Comparison of ENCODE assay signal across 1 cellular context in the genomic region with DNA sequence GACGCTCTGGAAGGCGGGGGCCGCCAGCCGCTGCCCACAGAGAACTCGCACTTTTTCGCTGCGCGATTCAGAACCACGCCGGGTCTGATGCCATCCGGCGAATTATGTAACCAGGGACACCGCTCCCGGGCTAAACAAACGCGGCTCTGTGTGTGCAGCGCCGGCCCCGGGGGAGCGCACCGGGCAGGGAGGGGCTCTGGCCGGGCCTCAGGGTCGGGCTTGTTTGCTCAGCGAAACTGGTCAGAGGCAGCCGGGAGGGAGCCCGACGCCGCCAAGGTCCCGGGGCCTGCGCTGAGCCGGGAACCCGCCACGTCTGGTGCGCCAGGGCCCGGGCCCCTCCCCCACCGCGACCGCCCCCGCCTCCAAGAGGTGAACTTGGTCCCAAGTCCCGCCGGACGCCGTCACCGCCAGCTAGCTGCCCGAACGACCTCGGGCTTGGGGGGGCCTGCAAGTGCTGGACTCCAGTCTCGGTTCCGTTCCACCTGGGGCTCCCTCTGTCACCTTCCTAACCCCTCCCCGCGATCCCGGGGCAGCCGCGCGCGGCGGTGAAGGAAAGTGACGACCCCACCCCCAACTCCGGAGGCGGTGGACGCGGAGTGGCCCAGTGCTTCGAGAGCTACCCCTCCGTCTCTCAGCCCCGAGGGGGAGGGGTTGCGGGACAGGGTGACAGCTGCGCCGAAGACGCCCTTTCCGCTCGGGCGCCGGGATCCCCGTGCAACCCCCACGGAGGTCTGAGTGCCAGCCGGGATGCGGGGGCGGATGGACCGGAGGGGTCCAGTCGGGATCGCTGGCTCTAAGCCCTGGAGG.
TF ChIP-seq lines count a peak whose summit lies in the region.

No MANE protein-coding gene starts in this region.

TF ChIP-seq in K562, 482 proteins besides CTCF, POLR2A, EP300 and RAD21 (continued from another document and continues in another):
- TF ChIP-seq, protein P1, sequence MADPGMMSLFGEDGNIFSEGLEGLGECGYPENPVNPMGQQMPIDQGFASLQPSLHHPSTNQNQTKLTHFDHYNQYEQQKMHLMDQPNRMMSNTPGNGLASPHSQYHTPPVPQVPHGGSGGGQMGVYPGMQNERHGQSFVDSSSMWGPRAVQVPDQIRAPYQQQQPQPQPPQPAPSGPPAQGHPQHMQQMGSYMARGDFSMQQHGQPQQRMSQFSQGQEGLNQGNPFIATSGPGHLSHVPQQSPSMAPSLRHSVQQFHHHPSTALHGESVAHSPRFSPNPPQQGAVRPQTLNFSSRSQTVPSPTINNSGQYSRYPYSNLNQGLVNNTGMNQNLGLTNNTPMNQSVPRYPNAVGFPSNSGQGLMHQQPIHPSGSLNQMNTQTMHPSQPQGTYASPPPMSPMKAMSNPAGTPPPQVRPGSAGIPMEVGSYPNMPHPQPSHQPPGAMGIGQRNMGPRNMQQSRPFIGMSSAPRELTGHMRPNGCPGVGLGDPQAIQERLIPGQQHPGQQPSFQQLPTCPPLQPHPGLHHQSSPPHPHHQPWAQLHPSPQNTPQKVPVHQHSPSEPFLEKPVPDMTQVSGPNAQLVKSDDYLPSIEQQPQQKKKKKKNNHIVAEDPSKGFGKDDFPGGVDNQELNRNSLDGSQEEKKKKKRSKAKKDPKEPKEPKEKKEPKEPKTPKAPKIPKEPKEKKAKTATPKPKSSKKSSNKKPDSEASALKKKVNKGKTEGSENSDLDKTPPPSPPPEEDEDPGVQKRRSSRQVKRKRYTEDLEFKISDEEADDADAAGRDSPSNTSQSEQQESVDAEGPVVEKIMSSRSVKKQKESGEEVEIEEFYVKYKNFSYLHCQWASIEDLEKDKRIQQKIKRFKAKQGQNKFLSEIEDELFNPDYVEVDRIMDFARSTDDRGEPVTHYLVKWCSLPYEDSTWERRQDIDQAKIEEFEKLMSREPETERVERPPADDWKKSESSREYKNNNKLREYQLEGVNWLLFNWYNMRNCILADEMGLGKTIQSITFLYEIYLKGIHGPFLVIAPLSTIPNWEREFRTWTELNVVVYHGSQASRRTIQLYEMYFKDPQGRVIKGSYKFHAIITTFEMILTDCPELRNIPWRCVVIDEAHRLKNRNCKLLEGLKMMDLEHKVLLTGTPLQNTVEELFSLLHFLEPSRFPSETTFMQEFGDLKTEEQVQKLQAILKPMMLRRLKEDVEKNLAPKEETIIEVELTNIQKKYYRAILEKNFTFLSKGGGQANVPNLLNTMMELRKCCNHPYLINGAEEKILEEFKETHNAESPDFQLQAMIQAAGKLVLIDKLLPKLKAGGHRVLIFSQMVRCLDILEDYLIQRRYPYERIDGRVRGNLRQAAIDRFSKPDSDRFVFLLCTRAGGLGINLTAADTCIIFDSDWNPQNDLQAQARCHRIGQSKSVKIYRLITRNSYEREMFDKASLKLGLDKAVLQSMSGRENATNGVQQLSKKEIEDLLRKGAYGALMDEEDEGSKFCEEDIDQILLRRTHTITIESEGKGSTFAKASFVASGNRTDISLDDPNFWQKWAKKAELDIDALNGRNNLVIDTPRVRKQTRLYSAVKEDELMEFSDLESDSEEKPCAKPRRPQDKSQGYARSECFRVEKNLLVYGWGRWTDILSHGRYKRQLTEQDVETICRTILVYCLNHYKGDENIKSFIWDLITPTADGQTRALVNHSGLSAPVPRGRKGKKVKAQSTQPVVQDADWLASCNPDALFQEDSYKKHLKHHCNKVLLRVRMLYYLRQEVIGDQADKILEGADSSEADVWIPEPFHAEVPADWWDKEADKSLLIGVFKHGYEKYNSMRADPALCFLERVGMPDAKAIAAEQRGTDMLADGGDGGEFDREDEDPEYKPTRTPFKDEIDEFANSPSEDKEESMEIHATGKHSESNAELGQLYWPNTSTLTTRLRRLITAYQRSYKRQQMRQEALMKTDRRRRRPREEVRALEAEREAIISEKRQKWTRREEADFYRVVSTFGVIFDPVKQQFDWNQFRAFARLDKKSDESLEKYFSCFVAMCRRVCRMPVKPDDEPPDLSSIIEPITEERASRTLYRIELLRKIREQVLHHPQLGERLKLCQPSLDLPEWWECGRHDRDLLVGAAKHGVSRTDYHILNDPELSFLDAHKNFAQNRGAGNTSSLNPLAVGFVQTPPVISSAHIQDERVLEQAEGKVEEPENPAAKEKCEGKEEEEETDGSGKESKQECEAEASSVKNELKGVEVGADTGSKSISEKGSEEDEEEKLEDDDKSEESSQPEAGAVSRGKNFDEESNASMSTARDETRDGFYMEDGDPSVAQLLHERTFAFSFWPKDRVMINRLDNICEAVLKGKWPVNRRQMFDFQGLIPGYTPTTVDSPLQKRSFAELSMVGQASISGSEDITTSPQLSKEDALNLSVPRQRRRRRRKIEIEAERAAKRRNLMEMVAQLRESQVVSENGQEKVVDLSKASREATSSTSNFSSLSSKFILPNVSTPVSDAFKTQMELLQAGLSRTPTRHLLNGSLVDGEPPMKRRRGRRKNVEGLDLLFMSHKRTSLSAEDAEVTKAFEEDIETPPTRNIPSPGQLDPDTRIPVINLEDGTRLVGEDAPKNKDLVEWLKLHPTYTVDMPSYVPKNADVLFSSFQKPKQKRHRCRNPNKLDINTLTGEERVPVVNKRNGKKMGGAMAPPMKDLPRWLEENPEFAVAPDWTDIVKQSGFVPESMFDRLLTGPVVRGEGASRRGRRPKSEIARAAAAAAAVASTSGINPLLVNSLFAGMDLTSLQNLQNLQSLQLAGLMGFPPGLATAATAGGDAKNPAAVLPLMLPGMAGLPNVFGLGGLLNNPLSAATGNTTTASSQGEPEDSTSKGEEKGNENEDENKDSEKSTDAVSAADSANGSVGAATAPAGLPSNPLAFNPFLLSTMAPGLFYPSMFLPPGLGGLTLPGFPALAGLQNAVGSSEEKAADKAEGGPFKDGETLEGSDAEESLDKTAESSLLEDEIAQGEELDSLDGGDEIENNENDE (IDR thresholded peaks at IDR 0.05; ENCODE audit: low read depth, low read length): no peak
- TF ChIP-seq, protein P2, sequence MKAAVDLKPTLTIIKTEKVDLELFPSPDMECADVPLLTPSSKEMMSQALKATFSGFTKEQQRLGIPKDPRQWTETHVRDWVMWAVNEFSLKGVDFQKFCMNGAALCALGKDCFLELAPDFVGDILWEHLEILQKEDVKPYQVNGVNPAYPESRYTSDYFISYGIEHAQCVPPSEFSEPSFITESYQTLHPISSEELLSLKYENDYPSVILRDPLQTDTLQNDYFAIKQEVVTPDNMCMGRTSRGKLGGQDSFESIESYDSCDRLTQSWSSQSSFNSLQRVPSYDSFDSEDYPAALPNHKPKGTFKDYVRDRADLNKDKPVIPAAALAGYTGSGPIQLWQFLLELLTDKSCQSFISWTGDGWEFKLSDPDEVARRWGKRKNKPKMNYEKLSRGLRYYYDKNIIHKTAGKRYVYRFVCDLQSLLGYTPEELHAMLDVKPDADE (conservative IDR thresholded peaks at IDR 0.05; ENCODE audit: control insufficient read depth, low read depth, low read length): peak; percentile 25; the same call in 1 of the 2 replicates
- no peak for TF ChIP-seq ASH1L (IDR thresholded peaks at IDR 0.05; ENCODE audit: borderline replicate concordance, low read depth, partially characterized antibody)
- TF ChIP-seq ARID1B (IDR thresholded peaks at IDR 0.05): peak; percentile 25; the same call in 1 of the 2 replicates
- no peak for TF ChIP-seq TAL1 (IDR thresholded peaks at IDR 0.05)
- peak; percentile 58 for TF ChIP-seq KAT7 (CRISPR knock-in tag; IDR thresholded peaks at IDR 0.05; ENCODE audit: borderline replicate concordance)
- no peak for TF ChIP-seq ZBTB17 (CRISPR knock-in tag; IDR thresholded peaks at IDR 0.05)
- TF ChIP-seq PHF21A (IDR thresholded peaks at IDR 0.05; ENCODE audit: borderline replicate concordance, low read depth): no peak
- TF ChIP-seq ZNF695 (CRISPR knock-in tag; IDR thresholded peaks at IDR 0.05): no peak
- TF ChIP-seq, protein P3, sequence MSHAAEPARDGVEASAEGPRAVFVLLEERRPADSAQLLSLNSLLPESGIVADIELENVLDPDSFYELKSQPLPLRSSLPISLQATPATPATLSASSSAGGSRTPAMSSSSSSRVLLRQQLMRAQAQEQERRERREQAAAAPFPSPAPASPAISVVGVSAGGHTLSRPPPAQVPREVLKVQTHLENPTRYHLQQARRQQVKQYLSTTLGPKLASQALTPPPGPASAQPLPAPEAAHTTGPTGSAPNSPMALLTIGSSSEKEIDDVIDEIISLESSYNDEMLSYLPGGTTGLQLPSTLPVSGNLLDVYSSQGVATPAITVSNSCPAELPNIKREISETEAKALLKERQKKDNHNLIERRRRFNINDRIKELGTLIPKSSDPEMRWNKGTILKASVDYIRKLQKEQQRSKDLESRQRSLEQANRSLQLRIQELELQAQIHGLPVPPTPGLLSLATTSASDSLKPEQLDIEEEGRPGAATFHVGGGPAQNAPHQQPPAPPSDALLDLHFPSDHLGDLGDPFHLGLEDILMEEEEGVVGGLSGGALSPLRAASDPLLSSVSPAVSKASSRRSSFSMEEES (CRISPR knock-in tag; IDR thresholded peaks at IDR 0.05): no peak
- TF ChIP-seq MTA1 (IDR thresholded peaks at IDR 0.05; ENCODE audit: borderline replicate concordance): no peak
- TF ChIP-seq PCBP1 (IDR thresholded peaks at IDR 0.05; ENCODE audit: low read depth, low read length, poor library complexity, severe bottlenecking): peak; percentile 83
- no peak for TF ChIP-seq KHSRP (IDR thresholded peaks at IDR 0.05)
- TF ChIP-seq STAG1 (CRISPR knock-in tag; IDR thresholded peaks at IDR 0.05; ENCODE audit: borderline replicate concordance): no peak
- no peak for TF ChIP-seq ATF1 (CRISPR knock-in tag; IDR thresholded peaks at IDR 0.05)
- TF ChIP-seq ATF1 (tag; IDR thresholded peaks at IDR 0.05): 0 out of 2 replicates have a peak, but pooled peaks have one; percentile 9
- no peak for TF ChIP-seq ZNF354B (CRISPR knock-in tag; IDR thresholded peaks at IDR 0.05)
- peak; percentile 60 for TF ChIP-seq RB1 (IDR thresholded peaks at IDR 0.05; ENCODE audit: low read depth)
- TF ChIP-seq ZNF224 (CRISPR knock-in tag; IDR thresholded peaks at IDR 0.05): no peak
- TF ChIP-seq, protein P4, sequence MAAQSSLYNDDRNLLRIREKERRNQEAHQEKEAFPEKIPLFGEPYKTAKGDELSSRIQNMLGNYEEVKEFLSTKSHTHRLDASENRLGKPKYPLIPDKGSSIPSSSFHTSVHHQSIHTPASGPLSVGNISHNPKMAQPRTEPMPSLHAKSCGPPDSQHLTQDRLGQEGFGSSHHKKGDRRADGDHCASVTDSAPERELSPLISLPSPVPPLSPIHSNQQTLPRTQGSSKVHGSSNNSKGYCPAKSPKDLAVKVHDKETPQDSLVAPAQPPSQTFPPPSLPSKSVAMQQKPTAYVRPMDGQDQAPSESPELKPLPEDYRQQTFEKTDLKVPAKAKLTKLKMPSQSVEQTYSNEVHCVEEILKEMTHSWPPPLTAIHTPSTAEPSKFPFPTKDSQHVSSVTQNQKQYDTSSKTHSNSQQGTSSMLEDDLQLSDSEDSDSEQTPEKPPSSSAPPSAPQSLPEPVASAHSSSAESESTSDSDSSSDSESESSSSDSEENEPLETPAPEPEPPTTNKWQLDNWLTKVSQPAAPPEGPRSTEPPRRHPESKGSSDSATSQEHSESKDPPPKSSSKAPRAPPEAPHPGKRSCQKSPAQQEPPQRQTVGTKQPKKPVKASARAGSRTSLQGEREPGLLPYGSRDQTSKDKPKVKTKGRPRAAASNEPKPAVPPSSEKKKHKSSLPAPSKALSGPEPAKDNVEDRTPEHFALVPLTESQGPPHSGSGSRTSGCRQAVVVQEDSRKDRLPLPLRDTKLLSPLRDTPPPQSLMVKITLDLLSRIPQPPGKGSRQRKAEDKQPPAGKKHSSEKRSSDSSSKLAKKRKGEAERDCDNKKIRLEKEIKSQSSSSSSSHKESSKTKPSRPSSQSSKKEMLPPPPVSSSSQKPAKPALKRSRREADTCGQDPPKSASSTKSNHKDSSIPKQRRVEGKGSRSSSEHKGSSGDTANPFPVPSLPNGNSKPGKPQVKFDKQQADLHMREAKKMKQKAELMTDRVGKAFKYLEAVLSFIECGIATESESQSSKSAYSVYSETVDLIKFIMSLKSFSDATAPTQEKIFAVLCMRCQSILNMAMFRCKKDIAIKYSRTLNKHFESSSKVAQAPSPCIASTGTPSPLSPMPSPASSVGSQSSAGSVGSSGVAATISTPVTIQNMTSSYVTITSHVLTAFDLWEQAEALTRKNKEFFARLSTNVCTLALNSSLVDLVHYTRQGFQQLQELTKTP (IDR thresholded peaks at IDR 0.05; ENCODE audit: low read depth in 1 of 2, partially characterized antibody in 2 of 2): peak in 1 of 2 experiments; percentile 28
- no peak for TF ChIP-seq KAT2B (IDR thresholded peaks at IDR 0.05; ENCODE audit: low read depth, low read length)
- no peak for TF ChIP-seq ZNF436 (CRISPR knock-in tag; IDR thresholded peaks at IDR 0.05)
- TF ChIP-seq ZNF785 (CRISPR knock-in tag; IDR thresholded peaks at IDR 0.05): no peak
- TF ChIP-seq, protein P5, sequence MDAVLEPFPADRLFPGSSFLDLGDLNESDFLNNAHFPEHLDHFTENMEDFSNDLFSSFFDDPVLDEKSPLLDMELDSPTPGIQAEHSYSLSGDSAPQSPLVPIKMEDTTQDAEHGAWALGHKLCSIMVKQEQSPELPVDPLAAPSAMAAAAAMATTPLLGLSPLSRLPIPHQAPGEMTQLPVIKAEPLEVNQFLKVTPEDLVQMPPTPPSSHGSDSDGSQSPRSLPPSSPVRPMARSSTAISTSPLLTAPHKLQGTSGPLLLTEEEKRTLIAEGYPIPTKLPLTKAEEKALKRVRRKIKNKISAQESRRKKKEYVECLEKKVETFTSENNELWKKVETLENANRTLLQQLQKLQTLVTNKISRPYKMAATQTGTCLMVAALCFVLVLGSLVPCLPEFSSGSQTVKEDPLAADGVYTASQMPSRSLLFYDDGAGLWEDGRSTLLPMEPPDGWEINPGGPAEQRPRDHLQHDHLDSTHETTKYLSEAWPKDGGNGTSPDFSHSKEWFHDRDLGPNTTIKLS (IDR thresholded peaks at IDR 0.05; ENCODE audit: borderline replicate concordance, low read depth): no peak
- TF ChIP-seq, protein P6, sequence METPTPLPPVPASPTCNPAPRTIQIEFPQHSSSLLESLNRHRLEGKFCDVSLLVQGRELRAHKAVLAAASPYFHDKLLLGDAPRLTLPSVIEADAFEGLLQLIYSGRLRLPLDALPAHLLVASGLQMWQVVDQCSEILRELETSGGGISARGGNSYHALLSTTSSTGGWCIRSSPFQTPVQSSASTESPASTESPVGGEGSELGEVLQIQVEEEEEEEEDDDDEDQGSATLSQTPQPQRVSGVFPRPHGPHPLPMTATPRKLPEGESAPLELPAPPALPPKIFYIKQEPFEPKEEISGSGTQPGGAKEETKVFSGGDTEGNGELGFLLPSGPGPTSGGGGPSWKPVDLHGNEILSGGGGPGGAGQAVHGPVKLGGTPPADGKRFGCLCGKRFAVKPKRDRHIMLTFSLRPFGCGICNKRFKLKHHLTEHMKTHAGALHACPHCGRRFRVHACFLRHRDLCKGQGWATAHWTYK (CRISPR knock-in tag; IDR thresholded peaks at IDR 0.05): no peak
- TF ChIP-seq, protein P7, sequence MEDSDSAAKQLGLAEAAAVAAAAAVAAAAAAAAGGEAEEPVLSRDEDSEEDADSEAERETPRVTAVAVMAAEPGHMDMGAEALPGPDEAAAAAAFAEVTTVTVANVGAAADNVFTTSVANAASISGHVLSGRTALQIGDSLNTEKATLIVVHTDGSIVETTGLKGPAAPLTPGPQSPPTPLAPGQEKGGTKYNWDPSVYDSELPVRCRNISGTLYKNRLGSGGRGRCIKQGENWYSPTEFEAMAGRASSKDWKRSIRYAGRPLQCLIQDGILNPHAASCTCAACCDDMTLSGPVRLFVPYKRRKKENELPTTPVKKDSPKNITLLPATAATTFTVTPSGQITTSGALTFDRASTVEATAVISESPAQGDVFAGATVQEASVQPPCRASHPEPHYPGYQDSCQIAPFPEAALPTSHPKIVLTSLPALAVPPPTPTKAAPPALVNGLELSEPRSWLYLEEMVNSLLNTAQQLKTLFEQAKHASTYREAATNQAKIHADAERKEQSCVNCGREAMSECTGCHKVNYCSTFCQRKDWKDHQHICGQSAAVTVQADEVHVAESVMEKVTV (CRISPR knock-in tag; IDR thresholded peaks at IDR 0.05): no peak
- no peak for TF ChIP-seq SMAD1 (IDR thresholded peaks at IDR 0.05; ENCODE audit: low read depth, low read length, partially characterized antibody)
- no peak for TF ChIP-seq ZFP30 (CRISPR knock-in tag; IDR thresholded peaks at IDR 0.05; ENCODE audit: borderline replicate concordance)
- TF ChIP-seq NCOA1 (IDR thresholded peaks at IDR 0.05; ENCODE audit: low read depth): 0 out of 2 replicates have a peak, but pooled peaks have one; percentile 21
- TF ChIP-seq RBBP5 (IDR thresholded peaks at IDR 0.05; ENCODE audit: borderline replicate concordance, insufficient read depth, low read length, poor library complexity, severe bottlenecking): peak; percentile 55
